In the genomic region with DNA sequence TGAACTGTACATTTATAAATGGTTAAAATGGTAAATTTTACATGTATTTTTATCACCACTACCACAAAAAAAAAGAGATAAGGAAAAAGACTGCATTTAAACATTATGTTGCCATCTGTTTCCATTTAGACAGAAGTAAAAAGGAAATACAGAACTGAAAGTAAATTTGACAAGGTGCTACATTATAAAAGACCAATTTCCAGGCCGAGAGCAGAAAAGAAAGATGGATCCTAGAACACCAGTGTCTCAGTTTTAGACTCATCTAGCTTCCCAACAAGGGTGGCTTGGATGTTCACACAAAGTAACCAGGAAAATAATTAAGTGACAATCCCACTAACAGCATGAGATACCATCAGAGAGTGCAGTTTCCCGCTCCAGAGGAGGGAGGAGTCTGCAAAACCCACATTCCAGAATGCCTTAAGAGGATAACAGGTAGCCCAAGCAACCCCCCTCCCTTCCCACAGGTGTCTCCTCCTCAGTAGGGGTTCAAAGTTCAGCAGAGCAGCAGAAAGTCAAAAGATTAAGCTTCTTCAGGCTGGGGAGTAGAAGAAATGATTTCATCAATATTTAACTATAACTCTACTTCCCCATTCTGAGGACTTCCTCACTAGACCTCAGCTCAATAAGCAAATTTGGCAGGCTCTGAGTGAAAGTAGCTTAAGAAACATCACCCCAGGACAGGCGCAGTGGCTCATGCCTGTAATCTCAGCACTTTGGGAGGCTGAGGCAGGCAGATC, we compare ENCODE assay signal across 9 cellular contexts. TPM values are rescaled to one million over a fixed set of nuclear protein-coding genes. Genes with fewer than 3 reads are reported as not detected.
DNase-seq lines count a peak whose midpoint lies in the region; ATAC-seq, FAIRE-seq and TF ChIP-seq lines count a peak whose summit lies in the region.
"Had no signal": no experiment of that assay in that cellular context is flagged by ENCODE, and none has a peak within 500 bp of the region (broad histone marks: within the 10 kb centered on the region; RNA-seq: fewer than 3 reads in every experiment).

No MANE protein-coding gene starts in this region.

- H3K4me1 ChIP-seq in HepG2 (ENCODE audit: insufficient read depth, low read length), result peaks cover 51% of the 10 kb centered on the region

- intact Hi-C loops in activated B cell treated with CpG ODN at 0.5 μM for 24 hours (cut with micrococcal nuclease) (loop anchor here (1.0 to 10.0 kb wide), 5 partner anchors 92 to 453 kb away; partner anchors contain the start of genes ATP8B2, GATAD2B, HAX1 and INTS3), HepG2 (cut with micrococcal nuclease; ENCODE audit: unreplicated experiment) (no loop called here), sciatic nerve (cut with DNase I) (loop anchor here (5.0 kb wide), 1 partner anchor 958 kb away; no protein-coding TSS in a partner anchor)

- H3K4me3 ChIP-seq in HepG2 (replicated peaks in 1 of 3; ENCODE audit: insufficient read depth in 1 of 3, low read depth in 2 of 3, low read length in 3 of 3), result peak overlapping the region in 2 of 3 experiments; percentile 31 to 46; a peak in 2 of 6 replicates

- H4K20me1 ChIP-seq in HepG2 (ENCODE audit: insufficient read depth, low read length), result peaks cover 47% of the 10 kb centered on the region

- peaks cover 79% of the 10 kb centered on the region for H3K4me1 Mint-ChIP-seq in activated B cell treated with CpG ODN at 0.5 μM for 24 hours

- peak overlapping the region; percentile 100 for H3K4me3 Mint-ChIP-seq in activated B cell treated with CpG ODN at 0.5 μM for 24 hours

- H3K9me3 ChIP-seq in HepG2 (ENCODE audit: low read length), result no peaks in the 10 kb centered on the region

- FAIRE-seq in HepG2 (lab: Jason Lieb, UNC), result no peak
- FAIRE-seq: bronchial epithelial cell had no signal

- TF ChIP-seq EP300 in HepG2 (IDR thresholded peaks at IDR 0.05; ENCODE audit: low read depth in 2 of 2, low read length in 2 of 2), result no peak
- no peak for TF ChIP-seq EP300 in HepG2 (CRISPR knock-in tag; IDR thresholded peaks at IDR 0.05; ENCODE audit: borderline replicate concordance)

- no peak for TF ChIP-seq POLR2A in HepG2 (IDR thresholded peaks at IDR 0.05; ENCODE audit: insufficient read depth in 1 of 2, low read depth in 2 of 2, low read length in 2 of 2)

- CTCF ChIA-PET in activated B cell treated with CpG ODN at 0.5 μM for 24 hours (lab: Charles Lee), result interaction anchor here (0.9 to 1.8 kb wide), 4 partner anchors 14 to 92 kb away, joined by 3 to 7 read pairs (median 4); partner anchors contain the start of gene HAX1
- CTCF ChIA-PET in HepG2 (lab: Yijun Ruan, JAX; ENCODE audit: low intra/inter-chr PET ratio, low total read pairs), result no interaction called here

- ATAC-seq in HG02943 (IDR thresholded peaks at IDR 0.05; ENCODE audit: low read depth, unreplicated experiment), result peak; percentile 38
- ATAC-seq in activated B cell treated with CpG ODN at 0.5 μM for 24 hours (ENCODE audit: low read depth), result peak; percentile 54
- ATAC-seq in HepG2, result no peak
- no peak for ATAC-seq in GM19351 (IDR thresholded peaks at IDR 0.05; ENCODE audit: unreplicated experiment)
- no peak for ATAC-seq in HG02885 (IDR thresholded peaks at IDR 0.05; ENCODE audit: poor library complexity, unreplicated experiment)
- no peak for ATAC-seq in sciatic nerve

- peak overlapping the region; percentile 49 for H3K27ac ChIP-seq in HepG2 (ENCODE audit: extremely low read length, insufficient read depth, low read length)

- H2AFZ ChIP-seq in HepG2 (ENCODE audit: low read length), result no peak overlapping the region

- H3K27ac Mint-ChIP-seq in activated B cell treated with CpG ODN at 0.5 μM for 24 hours, result peak overlapping the region; percentile 94

- H3K36me3 Mint-ChIP-seq in activated B cell treated with CpG ODN at 0.5 μM for 24 hours (ENCODE audit: low read depth), result peaks cover 50% of the 10 kb centered on the region

- H3K9me3 Mint-ChIP-seq in activated B cell treated with CpG ODN at 0.5 μM for 24 hours, result no peaks in the 10 kb centered on the region

- peak overlapping the region; percentile 19; the same call in 1 of the 2 replicates for H3K9ac ChIP-seq in HepG2 (ENCODE audit: insufficient read depth, low read depth, low read length)

- peak overlapping the region; percentile 78 for H3K4me2 ChIP-seq in HepG2 (ENCODE audit: low read depth, low read length)

- no peak for TF ChIP-seq RAD21 in HepG2 (CRISPR knock-in tag; IDR thresholded peaks at IDR 0.05)

- TF ChIP-seq CTCF in activated B cell treated with CpG ODN at 0.5 μM for 24 hours (IDR thresholded peaks at IDR 0.05) (no peak), HepG2 (CRISPR knock-in tag; IDR thresholded peaks at IDR 0.05) (no peak)

- H3K36me3 ChIP-seq in HepG2 (replicated peaks in 1 of 2; ENCODE audit: control insufficient read depth in 1 of 2, insufficient read depth in 2 of 2, low read length in 2 of 2), result peaks cover 10 to 16% of the 10 kb centered on the region in 2 experiments; a peak in 4 of 5 replicates

- no peaks in the 10 kb centered on the region; a peak in 1 of 5 replicates for H3K27me3 ChIP-seq in HepG2 (ENCODE audit: control insufficient read depth in 1 of 2, insufficient read depth in 2 of 2, low read length in 2 of 2)

- no TSS peak for BruUV-seq in HepG2 (replicated peaks; lab: Mats Ljungman, UMichigan)

- H3K27me3 Mint-ChIP-seq in activated B cell treated with CpG ODN at 0.5 μM for 24 hours, result no peaks in the 10 kb centered on the region

- DNase-seq in AML-193 (lab: John Stamatoyannopoulos, UW) (peak; percentile 88 to 89), activated B cell treated with CpG ODN at 0.5 μM for 24 hours (peak; percentile 31), HepG2 (ENCODE audit: low spot score) (no peak), sciatic nerve (ENCODE audit: low spot score) (no peak)
- no peak for DNase-seq in stimulated activated CD4-positive, alpha-beta T cell treated with anti-CD3 and anti-CD28 coated beads, Interleukin-2, amount 100 ng/mL, for 48 hours

- 83% methylated on average over 3 of the region's 3 CpGs for WGBS in HepG2 (ENCODE audit: low lambda C conversion rate)

- POLR2A ChIA-PET in activated B cell treated with CpG ODN at 0.5 μM for 24 hours (lab: Charles Lee) (interaction anchor here (0.5 to 2.6 kb wide), 20 partner anchors 9 to 452 kb away, joined by 3 to 31 read pairs (median 4); partner anchors contain the start of genes INTS3, RPS27, SLC27A3 and SLC39A1), HepG2 (lab: Yijun Ruan, JAX) (no interaction called here)

- H3K79me2 ChIP-seq in HepG2 (ENCODE audit: insufficient read depth, low read length), result peaks cover 75% of the 10 kb centered on the region

- in situ Hi-C loops in HepG2 (cut with HindIII; ENCODE audit: extremely low pct_ligation_motif_present, low pct_unique_long_range_greater_than_20kb), result loop anchor here (5.0 kb wide), 2 partner anchors 92 to 157 kb away; partner anchors contain the start of gene HAX1

RNA-seq across cellular contexts. Expression of gene TPM3, which starts 11.8 kb away (rescaled TPM):
- total RNA-seq in activated B cell treated with CpG ODN at 0.5 μM for 24 hours (466 and 509 TPM in 2 replicates), HepG2 (2016; rRNA removed; fragmentation: Illumina TruSeq; extraction: Trizol) (307 and 481 TPM in 2 replicates), sciatic nerve (229 TPM)
- 53.8 and 55.7 TPM in 2 replicates for total RNA-seq in HepG2 (2016; cell fraction: cytosol; rRNA removed; fragmentation: Illumina TruSeq; extraction: Trizol; ENCODE audit: low read depth)
- total RNA-seq in HepG2 (2016; cell fraction: insoluble cytoplasmic fraction; rRNA removed; fragmentation: Illumina TruSeq; extraction: Trizol), result 323 and 475 TPM in 2 replicates
- 138 and 148 TPM in 2 replicates for total RNA-seq in HepG2 (2016; cell fraction: membrane; rRNA removed; fragmentation: Illumina TruSeq; extraction: Trizol)
- total RNA-seq in HepG2 (2016; cell fraction: nucleus; rRNA removed; fragmentation: Illumina TruSeq; extraction: Trizol), result 108 and 115 TPM in 2 replicates
- polyA plus RNA-seq in HepG2 (2011; rRNA removed), result 131 and 160 TPM in 2 replicates
- 118 and 149 TPM in 2 replicates for polyA plus RNA-seq in HepG2 (2011; cell fraction: cytosol; rRNA removed)
- polyA plus RNA-seq in HepG2 (2011; cell fraction: nucleus; rRNA removed), result 45.9 and 62.4 TPM in 2 replicates
- 153 and 194 TPM in 2 replicates for polyA plus RNA-seq in HepG2 (2012)
- 89.5 and 101 TPM in 2 replicates for polyA plus RNA-seq in HepG2 (2016; cell fraction: cytosol; fragmentation: Illumina TruSeq; extraction: Trizol; ENCODE audit: low read depth)
- 611 and 615 TPM in 2 replicates for polyA plus RNA-seq in HepG2 (2016; cell fraction: insoluble cytoplasmic fraction; fragmentation: Illumina TruSeq; extraction: Trizol; ENCODE audit: low read depth)
- 145 TPM in 2 replicates for polyA plus RNA-seq in HepG2 (2016; cell fraction: membrane; fragmentation: Illumina TruSeq; extraction: Trizol; ENCODE audit: low read depth)
- polyA plus RNA-seq in HepG2 (2016; cell fraction: nucleus; fragmentation: Illumina TruSeq; extraction: Trizol; ENCODE audit: insufficient read depth, low read depth), result 192 and 200 TPM in 2 replicates
- 66.0 and 182 TPM in 2 replicates for polyA minus RNA-seq in HepG2 (2011; rRNA and poly(A)+ RNA removed; ENCODE audit: low replicate concordance)
- polyA minus RNA-seq in HepG2 (2011; cell fraction: cytosol; rRNA and poly(A)+ RNA removed), result 56.6 and 67.6 TPM in 2 replicates
- 52.8 and 54.2 TPM in 2 replicates for polyA minus RNA-seq in HepG2 (2011; cell fraction: nucleus; rRNA and poly(A)+ RNA removed)

RNA-seq across cellular contexts. Expression of gene NUP210L, which starts 25.2 kb away (rescaled TPM):
- 0.22 and 0.27 TPM in 2 replicates for total RNA-seq in activated B cell treated with CpG ODN at 0.5 μM for 24 hours
- total RNA-seq in HepG2 (2016; rRNA removed; fragmentation: Illumina TruSeq; extraction: Trizol), result not detected in 2 replicates
- not detected in 2 replicates for total RNA-seq in HepG2 (2016; cell fraction: cytosol; rRNA removed; fragmentation: Illumina TruSeq; extraction: Trizol; ENCODE audit: low read depth)
- not detected in 2 replicates for total RNA-seq in HepG2 (2016; cell fraction: insoluble cytoplasmic fraction; rRNA removed; fragmentation: Illumina TruSeq; extraction: Trizol)
- total RNA-seq in HepG2 (2016; cell fraction: membrane; rRNA removed; fragmentation: Illumina TruSeq; extraction: Trizol), result not detected in 2 replicates
- not detected in 2 replicates for total RNA-seq in HepG2 (2016; cell fraction: nucleus; rRNA removed; fragmentation: Illumina TruSeq; extraction: Trizol)
- not detected in 2 replicates for polyA plus RNA-seq in HepG2 (2011; rRNA removed)
- polyA plus RNA-seq in HepG2 (2011; cell fraction: cytosol; rRNA removed), result not detected in 2 replicates
- not detected in 2 replicates for polyA plus RNA-seq in HepG2 (2011; cell fraction: nucleus; rRNA removed)
- not detected in 2 replicates for polyA plus RNA-seq in HepG2 (2012)
- polyA plus RNA-seq in HepG2 (2016; cell fraction: cytosol; fragmentation: Illumina TruSeq; extraction: Trizol; ENCODE audit: low read depth), result not detected in 2 replicates
- not detected in 2 replicates for polyA plus RNA-seq in HepG2 (2016; cell fraction: insoluble cytoplasmic fraction; fragmentation: Illumina TruSeq; extraction: Trizol; ENCODE audit: low read depth)
- not detected in 2 replicates for polyA plus RNA-seq in HepG2 (2016; cell fraction: membrane; fragmentation: Illumina TruSeq; extraction: Trizol; ENCODE audit: low read depth)
- not detected in 2 replicates for polyA plus RNA-seq in HepG2 (2016; cell fraction: nucleus; fragmentation: Illumina TruSeq; extraction: Trizol; ENCODE audit: insufficient read depth, low read depth)
- polyA minus RNA-seq in HepG2 (2011; rRNA and poly(A)+ RNA removed; ENCODE audit: low replicate concordance), result 0.04 TPM in 1 of 2 replicates, not detected in the other
- not detected in 2 replicates for polyA minus RNA-seq in HepG2 (2011; cell fraction: cytosol; rRNA and poly(A)+ RNA removed)
- polyA minus RNA-seq in HepG2 (2011; cell fraction: nucleus; rRNA and poly(A)+ RNA removed), result 0.12 TPM in 1 of 2 replicates, not detected in the other
- total RNA-seq in sciatic nerve, result 0.18 TPM

RNA-seq across cellular contexts. Expression of gene CFAP141, which starts 26.0 kb away (rescaled TPM):
- total RNA-seq in activated B cell treated with CpG ODN at 0.5 μM for 24 hours (not detected in 2 replicates), HepG2 (2016; rRNA removed; fragmentation: Illumina TruSeq; extraction: Trizol) (not detected in 2 replicates), sciatic nerve (not detected)
- not detected in 2 replicates for total RNA-seq in HepG2 (2016; cell fraction: cytosol; rRNA removed; fragmentation: Illumina TruSeq; extraction: Trizol; ENCODE audit: low read depth)
- total RNA-seq in HepG2 (2016; cell fraction: insoluble cytoplasmic fraction; rRNA removed; fragmentation: Illumina TruSeq; extraction: Trizol), result not detected in 2 replicates
- not detected in 2 replicates for total RNA-seq in HepG2 (2016; cell fraction: membrane; rRNA removed; fragmentation: Illumina TruSeq; extraction: Trizol)
- total RNA-seq in HepG2 (2016; cell fraction: nucleus; rRNA removed; fragmentation: Illumina TruSeq; extraction: Trizol), result not detected in 2 replicates
- polyA plus RNA-seq in HepG2 (2011; rRNA removed), result not detected in 2 replicates
- polyA plus RNA-seq in HepG2 (2011; cell fraction: cytosol; rRNA removed), result not detected in 2 replicates
- polyA plus RNA-seq in HepG2 (2011; cell fraction: nucleus; rRNA removed), result not detected in 2 replicates
- polyA plus RNA-seq in HepG2 (2012), result not detected in 2 replicates
- not detected in 2 replicates for polyA plus RNA-seq in HepG2 (2016; cell fraction: cytosol; fragmentation: Illumina TruSeq; extraction: Trizol; ENCODE audit: low read depth)
- not detected in 2 replicates for polyA plus RNA-seq in HepG2 (2016; cell fraction: insoluble cytoplasmic fraction; fragmentation: Illumina TruSeq; extraction: Trizol; ENCODE audit: low read depth)
- not detected in 2 replicates for polyA plus RNA-seq in HepG2 (2016; cell fraction: membrane; fragmentation: Illumina TruSeq; extraction: Trizol; ENCODE audit: low read depth)
- not detected in 2 replicates for polyA plus RNA-seq in HepG2 (2016; cell fraction: nucleus; fragmentation: Illumina TruSeq; extraction: Trizol; ENCODE audit: insufficient read depth, low read depth)
- not detected in 2 replicates for polyA minus RNA-seq in HepG2 (2011; rRNA and poly(A)+ RNA removed; ENCODE audit: low replicate concordance)
- not detected in 2 replicates for polyA minus RNA-seq in HepG2 (2011; cell fraction: cytosol; rRNA and poly(A)+ RNA removed)
- not detected in 2 replicates for polyA minus RNA-seq in HepG2 (2011; cell fraction: nucleus; rRNA and poly(A)+ RNA removed)
- total RNA-seq: bronchial epithelial cell had no signal

RNA-seq across cellular contexts. Expression of gene UBAP2L, which starts 40.6 kb away (rescaled TPM):
- total RNA-seq in activated B cell treated with CpG ODN at 0.5 μM for 24 hours (209 and 234 TPM in 2 replicates), HepG2 (2016; rRNA removed; fragmentation: Illumina TruSeq; extraction: Trizol) (74.2 and 75.9 TPM in 2 replicates), sciatic nerve (142 TPM)
- 32.2 and 32.3 TPM in 2 replicates for total RNA-seq in HepG2 (2016; cell fraction: cytosol; rRNA removed; fragmentation: Illumina TruSeq; extraction: Trizol; ENCODE audit: low read depth)
- 62.4 and 77.2 TPM in 2 replicates for total RNA-seq in HepG2 (2016; cell fraction: insoluble cytoplasmic fraction; rRNA removed; fragmentation: Illumina TruSeq; extraction: Trizol)
- total RNA-seq in HepG2 (2016; cell fraction: membrane; rRNA removed; fragmentation: Illumina TruSeq; extraction: Trizol), result 48.4 and 51.5 TPM in 2 replicates
- 90.2 and 98.9 TPM in 2 replicates for total RNA-seq in HepG2 (2016; cell fraction: nucleus; rRNA removed; fragmentation: Illumina TruSeq; extraction: Trizol)
- polyA plus RNA-seq in HepG2 (2011; rRNA removed), result 140 and 159 TPM in 2 replicates
- polyA plus RNA-seq in HepG2 (2011; cell fraction: cytosol; rRNA removed), result 59.5 and 64.7 TPM in 2 replicates
- 243 and 295 TPM in 2 replicates for polyA plus RNA-seq in HepG2 (2011; cell fraction: nucleus; rRNA removed)
- polyA plus RNA-seq in HepG2 (2012), result 73.3 and 82.5 TPM in 2 replicates
- polyA plus RNA-seq in HepG2 (2016; cell fraction: cytosol; fragmentation: Illumina TruSeq; extraction: Trizol; ENCODE audit: low read depth), result 27.7 and 30.6 TPM in 2 replicates
- polyA plus RNA-seq in HepG2 (2016; cell fraction: insoluble cytoplasmic fraction; fragmentation: Illumina TruSeq; extraction: Trizol; ENCODE audit: low read depth), result 83.4 and 108 TPM in 2 replicates
- polyA plus RNA-seq in HepG2 (2016; cell fraction: membrane; fragmentation: Illumina TruSeq; extraction: Trizol; ENCODE audit: low read depth), result 43.4 and 53.2 TPM in 2 replicates
- 205 and 223 TPM in 2 replicates for polyA plus RNA-seq in HepG2 (2016; cell fraction: nucleus; fragmentation: Illumina TruSeq; extraction: Trizol; ENCODE audit: insufficient read depth, low read depth)
- 231 and 359 TPM in 2 replicates for polyA minus RNA-seq in HepG2 (2011; rRNA and poly(A)+ RNA removed; ENCODE audit: low replicate concordance)
- 29.0 and 31.7 TPM in 2 replicates for polyA minus RNA-seq in HepG2 (2011; cell fraction: cytosol; rRNA and poly(A)+ RNA removed)
- 310 and 330 TPM in 2 replicates for polyA minus RNA-seq in HepG2 (2011; cell fraction: nucleus; rRNA and poly(A)+ RNA removed)

Comparison
In these comparisons a context has a peak if more than half of its experiments do, and no peak if none do; other contexts are left out.
1. DNase-seq: peak in AML-193 (2 of 2) and activated B cell treated with CpG ODN at 0.5 μM for 24 hours (single experiment); none in HepG2 (single experiment), stimulated activated CD4-positive, alpha-beta T cell treated with anti-CD3 and anti-CD28 coated beads, Interleukin-2, amount 100 ng/mL, for 48 hours (0 of 2) and sciatic nerve (single experiment).
2. ATAC-seq: peak in HG02943 (single experiment) and activated B cell treated with CpG ODN at 0.5 μM for 24 hours (single experiment); none in HepG2 (single experiment), GM19351 (single experiment), HG02885 (single experiment) and sciatic nerve (single experiment).